Comparison of ENCODE assay signal across 28 cellular contexts in the genomic region with DNA sequence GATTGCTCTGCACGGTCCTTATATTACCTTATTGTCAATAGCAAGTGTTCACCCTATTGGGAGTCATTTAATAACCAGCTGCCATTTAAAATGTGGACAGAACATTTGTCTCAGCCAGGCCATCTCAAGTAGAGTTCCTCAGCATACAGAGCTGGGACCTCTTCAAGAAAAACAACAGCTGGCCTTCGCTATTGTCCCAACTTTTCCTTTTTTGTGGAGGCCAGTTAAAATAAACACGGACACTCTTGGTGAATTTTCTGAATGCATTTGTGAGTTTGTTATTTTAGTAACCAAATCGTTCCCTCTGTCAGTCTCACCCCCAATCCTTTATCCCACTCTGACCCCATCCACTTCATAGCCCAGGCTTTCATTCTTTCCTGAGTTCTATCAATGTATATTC.
"Had no signal": no experiment of that assay in that cellular context is flagged by ENCODE, and none has a peak within 500 bp of the region (broad histone marks: within the 10 kb centered on the region; RNA-seq: fewer than 3 reads in every experiment).

No MANE protein-coding gene starts in this region.

- H3K36me3 ChIP-seq: heart right ventricle, left lung, lower lobe of right lung, neural progenitor cell, neutrophil, right atrium auricular region, right lobe of liver, spleen, suprapubic skin, thoracic aorta, tibial artery, upper lobe of right lung had no signal

- ATAC-seq: heart right ventricle; left cardiac atrium; left lung; lower lobe of right lung; naive thymus-derived CD4-positive, alpha-beta T cell; natural killer cell treated with Interleukin-12 subunit alpha and Interleukin-12 subunit beta and Interleukin-15 and Interleukin-18, amount 100 ng/mL, for 72 hours; right lobe of liver; stimulated activated effector memory CD8-positive, alpha-beta T cell treated with anti-CD3 and anti-CD28 coated beads, Interleukin-12 subunit alpha, Interleukin-12 subunit beta, amount 100 ng/mL, for 72 hours; upper lobe of right lung had no signal

- H3K4me1 ChIP-seq: heart right ventricle, left lung, lower lobe of right lung, parathyroid adenoma, right atrium auricular region, right lobe of liver, spleen, suprapubic skin, tibial artery, upper lobe of right lung had no signal

- H2AFZ ChIP-seq: hepatocyte, neural progenitor cell, parathyroid adenoma had no signal

- H3K27ac Mint-ChIP-seq: naive thymus-derived CD4-positive, alpha-beta T cell; natural killer cell treated with Interleukin-12 subunit alpha and Interleukin-12 subunit beta and Interleukin-15 and Interleukin-18, amount 100 ng/mL, for 72 hours; neural progenitor cell; progenitor cell of endocrine pancreas; stimulated activated effector memory CD8-positive, alpha-beta T cell treated with anti-CD3 and anti-CD28 coated beads, Interleukin-12 subunit alpha, Interleukin-12 subunit beta, amount 100 ng/mL, for 72 hours; stimulated activated naive CD8-positive, alpha-beta T cell treated with anti-CD3 and anti-CD28 coated beads, Interleukin-15, Interleukin-2, amounts not matched to agents 100 ng/mL and 50 ng/mL, for 24 hours had no signal

- H3K79me2 ChIP-seq: hepatocyte, parathyroid adenoma had no signal

- H3K4me3 Mint-ChIP-seq: naive thymus-derived CD4-positive, alpha-beta T cell; natural killer cell treated with Interleukin-12 subunit alpha and Interleukin-12 subunit beta and Interleukin-15 and Interleukin-18, amount 100 ng/mL, for 72 hours; neural progenitor cell; stimulated activated effector memory CD8-positive, alpha-beta T cell treated with anti-CD3 and anti-CD28 coated beads, Interleukin-12 subunit alpha, Interleukin-12 subunit beta, amount 100 ng/mL, for 72 hours; stimulated activated naive CD8-positive, alpha-beta T cell treated with anti-CD3 and anti-CD28 coated beads, Interleukin-15, Interleukin-2, amounts not matched to agents 100 ng/mL and 50 ng/mL, for 24 hours had no signal

- H3K27me3 Mint-ChIP-seq: natural killer cell treated with Interleukin-12 subunit alpha and Interleukin-12 subunit beta and Interleukin-15 and Interleukin-18, amount 100 ng/mL, for 72 hours; stimulated activated naive CD8-positive, alpha-beta T cell treated with anti-CD3 and anti-CD28 coated beads, Interleukin-15, Interleukin-2, amounts not matched to agents 100 ng/mL and 50 ng/mL, for 24 hours had no signal

- H3K36me3 Mint-ChIP-seq: naive thymus-derived CD4-positive, alpha-beta T cell; natural killer cell treated with Interleukin-12 subunit alpha and Interleukin-12 subunit beta and Interleukin-15 and Interleukin-18, amount 100 ng/mL, for 72 hours; neural progenitor cell; stimulated activated effector memory CD8-positive, alpha-beta T cell treated with anti-CD3 and anti-CD28 coated beads, Interleukin-12 subunit alpha, Interleukin-12 subunit beta, amount 100 ng/mL, for 72 hours had no signal

- DNase-seq: heart right ventricle; kidney glomerular epithelial cell; left cardiac atrium; left lung; lower lobe of right lung; mammary epithelial cell; mesenchymal stem cell; naive thymus-derived CD4-positive, alpha-beta T cell; occipital lobe; right lobe of liver; small intestine; spleen; stimulated activated CD4-positive, alpha-beta T cell treated with anti-CD3 and anti-CD28 coated beads, Interleukin-4, amount 100 ng/mL, for 24 hours; stimulated activated naive CD4-positive, alpha-beta T cell; tibial artery; trophoblast cell; upper lobe of right lung had no signal

- H3K4me2 ChIP-seq: hepatocyte, neural progenitor cell had no signal

- H3K9me3 Mint-ChIP-seq: neural progenitor cell; stimulated activated naive CD8-positive, alpha-beta T cell treated with anti-CD3 and anti-CD28 coated beads, Interleukin-15, Interleukin-2, amounts not matched to agents 100 ng/mL and 50 ng/mL, for 24 hours had no signal

- H3K4me3 ChIP-seq: heart right ventricle, hepatocyte, left lung, lower lobe of right lung, neural progenitor cell, right atrium auricular region, right lobe of liver, spleen, suprapubic skin, thoracic aorta, tibial artery, upper lobe of right lung had no signal

- H3K4me1 Mint-ChIP-seq: naive thymus-derived CD4-positive, alpha-beta T cell; stimulated activated effector memory CD8-positive, alpha-beta T cell treated with anti-CD3 and anti-CD28 coated beads, Interleukin-12 subunit alpha, Interleukin-12 subunit beta, amount 100 ng/mL, for 72 hours had no signal

- H3K9ac ChIP-seq: neural progenitor cell, parathyroid adenoma had no signal

- H3K9me3 ChIP-seq: heart right ventricle, left lung, lower lobe of right lung, neutrophil, right atrium auricular region, right lobe of liver, spleen, suprapubic skin, thoracic aorta, tibial artery, upper lobe of right lung had no signal

- H3K27me3 ChIP-seq: heart right ventricle, hepatocyte, left lung, neural progenitor cell, neutrophil, right atrium auricular region, spleen, suprapubic skin, tibial artery, upper lobe of right lung had no signal

- H3K27ac ChIP-seq: heart right ventricle, hepatocyte, left lung, lower lobe of right lung, neural progenitor cell, neutrophil, parathyroid adenoma, right atrium auricular region, right lobe of liver, spleen, suprapubic skin, thoracic aorta, tibial artery, upper lobe of right lung had no signal
